Comparison of ENCODE assay signal across 15 cellular contexts in the genomic region with DNA sequence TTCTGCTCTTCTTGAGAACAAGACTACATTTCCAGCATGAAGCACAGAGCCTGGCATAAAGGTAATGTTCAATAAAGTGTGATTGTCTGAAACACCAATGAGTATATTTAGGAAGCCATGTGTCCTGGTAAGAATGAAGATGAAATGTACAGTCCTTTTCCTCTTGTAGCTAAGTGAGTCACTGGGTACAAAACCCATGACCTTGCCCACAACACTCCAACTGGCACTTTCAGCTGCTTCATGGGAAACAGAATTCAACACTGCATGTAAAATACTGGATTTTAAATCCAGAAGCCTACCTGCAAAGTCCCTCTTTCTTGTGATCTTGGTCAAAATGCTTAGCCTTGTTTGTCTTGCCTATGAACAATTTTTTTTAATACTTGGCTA.
DNase-seq lines count a peak whose midpoint lies in the region; ATAC-seq, FAIRE-seq and TF ChIP-seq lines count a peak whose summit lies in the region.
"Had no signal": no experiment of that assay in that cellular context is flagged by ENCODE, and none has a peak within 500 bp of the region (broad histone marks: within the 10 kb centered on the region; RNA-seq: fewer than 3 reads in every experiment).

No MANE protein-coding gene starts in this region.

- no peak overlapping the region for H3K27ac ChIP-seq in A673 (ENCODE audit: low read depth, low read length, poor library complexity, severe bottlenecking)
- H3K27ac ChIP-seq: BLaER1, upper lobe of right lung had no signal

- no TSS peak for BruUV-seq in A673 (replicated peaks; lab: Mats Ljungman, UMichigan)

- peaks cover 24% of the 10 kb centered on the region for H3K4me1 ChIP-seq in A673 (ENCODE audit: insufficient read depth, low read length, poor library complexity, severe bottlenecking)
- H3K4me1 ChIP-seq: BLaER1 had no signal

- H3K9me3 ChIP-seq in A673 (ENCODE audit: low read depth, low read length, poor library complexity, severe bottlenecking): no peaks in the 10 kb centered on the region
- H3K9me3 ChIP-seq: BLaER1, mucosa of descending colon, upper lobe of right lung had no signal

- intact Hi-C loops in A673 (cut with micrococcal nuclease; ENCODE audit: unreplicated experiment) (no loop called here), cardiac septum (cut with DNase I) (no loop called here)

- DNase-seq in GM12891 (ENCODE audit: insufficient read length, low spot score) (no peak), foreskin melanocyte (peak; percentile 63), A673 (ENCODE audit: low spot score) (no peak), cardiac septum (ENCODE audit: low spot score) (no peak), globus pallidus (ENCODE audit: low spot score) (no peak)
- DNase-seq in activated effector memory CD4-positive, alpha-beta T cell treated with anti-CD3 and anti-CD28 coated beads, Interleukin-2, amount 50 U/mL, for 16 hours: no peak
- DNase-seq: mucosa of descending colon, upper lobe of right lung had no signal

- no peak for TF ChIP-seq POLR2A in GM12891 (IDR thresholded peaks at IDR 0.05; ENCODE audit: low read depth, low read length)

- H3K27me3 ChIP-seq in A673 (replicated peaks; ENCODE audit: insufficient read depth, low read depth, low read length, poor library complexity): no peaks in the 10 kb centered on the region
- H3K27me3 ChIP-seq: BLaER1, upper lobe of right lung had no signal

- H3K36me3 ChIP-seq in A673 (ENCODE audit: insufficient read depth, low read length, poor library complexity, severe bottlenecking): no peaks in the 10 kb centered on the region
- H3K36me3 ChIP-seq: BLaER1, upper lobe of right lung had no signal

- CTCF ChIA-PET in A673 (lab: Charles Lee): no interaction called here

- H3K4me3 ChIP-seq in A673 (ENCODE audit: low read depth, low read length, poor library complexity, severe bottlenecking): no peak overlapping the region
- H3K4me3 ChIP-seq: BLaER1, K562, mucosa of descending colon, upper lobe of right lung had no signal

- ATAC-seq in GM21381 (IDR thresholded peaks at IDR 0.05; ENCODE audit: unreplicated experiment) (peak; percentile 23), HG03442 (IDR thresholded peaks at IDR 0.05; ENCODE audit: unreplicated experiment) (peak; percentile 27)
- ATAC-seq: K562, mucosa of descending colon, upper lobe of right lung had no signal

- POLR2A ChIA-PET in A673 (lab: Charles Lee; ENCODE audit: low non-redundant PET): no interaction called here

- FAIRE-seq in GM12891 (lab: Jason Lieb, UNC): peak; percentile 31
- FAIRE-seq: endothelial cell of umbilical vein, G401.6, GM19239, K562 had no signal

- TF ChIP-seq CTCF in A673 (conservative IDR thresholded peaks at IDR 0.05; ENCODE audit: low read depth, low read length): no peak

TF ChIP-seq in GM12891, 5 proteins besides CTCF, POLR2A, EP300 and RAD21:
- TF ChIP-seq SPI1 (IDR thresholded peaks at IDR 0.05; ENCODE audit: low read depth, low read length): no peak
- TF ChIP-seq TAF1 (IDR thresholded peaks at IDR 0.05; ENCODE audit: low read depth, low read length): no peak
